ENCODE assay signal across 14 cellular contexts in the genomic region with DNA sequence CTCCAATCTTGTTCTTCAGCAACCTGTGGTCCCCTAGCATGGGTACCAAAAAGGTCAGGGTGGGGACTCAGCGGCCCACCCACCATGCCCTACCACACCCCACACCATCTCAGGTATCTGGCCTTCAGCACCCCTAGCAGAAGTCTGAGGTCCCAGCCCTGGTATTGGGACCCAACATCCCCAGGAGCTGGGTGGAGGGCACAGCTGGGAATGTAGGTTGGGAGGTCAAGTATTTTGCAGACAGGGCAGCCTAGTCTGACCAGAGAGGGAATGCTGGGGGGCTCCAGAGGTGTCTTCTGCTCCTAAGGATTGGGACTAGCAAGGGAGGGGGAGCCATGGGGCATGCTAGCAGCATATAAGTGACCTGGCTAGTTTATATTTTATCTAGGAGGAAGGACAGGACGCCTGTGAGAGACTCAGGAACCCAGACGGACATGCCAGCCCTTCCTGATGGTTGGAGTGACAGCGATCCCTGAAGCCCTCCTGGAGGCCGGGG. TPM values are rescaled to one million over a fixed set of nuclear protein-coding genes. Genes with fewer than 3 reads are reported as not detected.
A peak's percentile ranks its signal among the peaks of the same experiment; 100 is the strongest.
DNase-seq lines count a peak whose midpoint lies in the region; ATAC-seq and TF ChIP-seq lines count a peak whose summit lies in the region.
"Had no signal": no experiment of that assay in that cellular context is flagged by ENCODE, and none has a peak within 500 bp of the region (broad histone marks: within the 10 kb centered on the region; RNA-seq: fewer than 3 reads in every experiment).

No MANE protein-coding gene starts in this region.

- 61% methylated on average over 5 of the region's 5 CpGs for WGBS in hepatocyte (ENCODE audit: low lambda C conversion rate, missing lambda C conversion rate)
- WGBS in mesenchymal stem cell = 62% methylated on average over 4 of the region's 5 CpGs

- H3K9me3 Mint-ChIP-seq in T-helper 2 cell treated with Interferon-gamma antibody and Interleukin-4, amounts not matched to agents 5 μg/mL and 100 μg/mL, for 36 hours = no peaks in the 10 kb centered on the region
- H3K9me3 Mint-ChIP-seq in WTC11 (peaks cover 3% of the 10 kb centered on the region; the same call in 1 of the 2 replicates), progenitor cell of endocrine pancreas (ENCODE audit: low read depth) (no peaks in the 10 kb centered on the region)

- H4K20me1 ChIP-seq in hepatocyte (ENCODE audit: insufficient read depth, poor library complexity, severe bottlenecking) = no peaks in the 10 kb centered on the region

- no peaks in the 10 kb centered on the region for H3K4me1 Mint-ChIP-seq in T-helper 2 cell treated with Interferon-gamma antibody and Interleukin-4, amounts not matched to agents 5 μg/mL and 100 μg/mL, for 36 hours (ENCODE audit: low read depth)
- H3K4me1 Mint-ChIP-seq in WTC11 (no peaks in the 10 kb centered on the region), progenitor cell of endocrine pancreas (ENCODE audit: low read depth) (no peaks in the 10 kb centered on the region)

- H3K27me3 Mint-ChIP-seq in T-helper 2 cell treated with Interferon-gamma antibody and Interleukin-4, amounts not matched to agents 5 μg/mL and 100 μg/mL, for 36 hours (ENCODE audit: low read depth) = peaks cover 30% of the 10 kb centered on the region
- peaks cover 82% of the 10 kb centered on the region for H3K27me3 Mint-ChIP-seq in WTC11 (ENCODE audit: low read depth)
- peaks cover 34% of the 10 kb centered on the region for H3K27me3 Mint-ChIP-seq in progenitor cell of endocrine pancreas

- H3K9me3 ChIP-seq in hepatocyte (ENCODE audit: low read depth) = no peaks in the 10 kb centered on the region
- H3K9me3 ChIP-seq in mesenchymal stem cell (ENCODE audit: control insufficient read depth, low read length) = no peaks in the 10 kb centered on the region
- H3K9me3 ChIP-seq: tibial artery had no signal

- no peak overlapping the region for H4K8ac ChIP-seq in mesenchymal stem cell (ENCODE audit: low read length)

- peak overlapping the region; percentile 59 for H3K4me3 Mint-ChIP-seq in T-helper 2 cell treated with Interferon-gamma antibody and Interleukin-4, amounts not matched to agents 5 μg/mL and 100 μg/mL, for 36 hours
- H3K4me3 Mint-ChIP-seq in WTC11 = peak overlapping the region; percentile 56
- H3K4me3 Mint-ChIP-seq in progenitor cell of endocrine pancreas (ENCODE audit: low read depth) = peak overlapping the region; percentile 57

- no peak overlapping the region for H2BK15ac ChIP-seq in mesenchymal stem cell (ENCODE audit: low read depth, poor library complexity, severe bottlenecking)

- ATAC-seq in WTC11 = no peak

- POLR2A ChIA-PET in WTC11 (lab: Charles Lee) (no interaction called here), HEK293T (lab: Yijun Ruan, JAX) (no interaction called here)

- no peaks in the 10 kb centered on the region for H3K79me1 ChIP-seq in mesenchymal stem cell (replicated peaks; ENCODE audit: low read length, poor library complexity, severe bottlenecking)

- no peak overlapping the region for H4K91ac ChIP-seq in mesenchymal stem cell (ENCODE audit: low read length)

- CTCF ChIA-PET in WTC11 (lab: Charles Lee) = interaction anchor here (0.5 to 1.8 kb wide), 2 partner anchors 24 to 52 kb away, joined by 4 to 5 read pairs; no protein-coding TSS in a partner anchor
- CTCF ChIA-PET in HEK293T (lab: Yijun Ruan, JAX) = interaction anchor here (1.0 kb wide), 1 partner anchor 71 kb away, joined by 4 read pairs; no protein-coding TSS in a partner anchor

- H2BK120ac ChIP-seq in mesenchymal stem cell (ENCODE audit: low read depth, low read length) = no peak overlapping the region

- H3K4me1 ChIP-seq in hepatocyte (ENCODE audit: insufficient read depth) (peaks cover 4% of the 10 kb centered on the region), mesenchymal stem cell (ENCODE audit: control insufficient read depth, insufficient read depth, low read depth, low read length) (peaks cover 11% of the 10 kb centered on the region)

- no peak overlapping the region for H2BK5ac ChIP-seq in mesenchymal stem cell (ENCODE audit: low read depth, low read length, poor library complexity, severe bottlenecking)

- H3K27ac ChIP-seq in hepatocyte (no peak overlapping the region), mesenchymal stem cell (ENCODE audit: low read length, poor library complexity, severe bottlenecking) (no peak overlapping the region)
- H3K27ac ChIP-seq: HL-60, tibial artery had no signal

- no peak for DNase-seq in T-helper 2 cell treated with Interferon-gamma antibody and Interleukin-4, amounts not matched to agents 5 μg/mL and 100 μg/mL, for 36 hours (ENCODE audit: low spot score)
- no peak for DNase-seq in T-helper 2 cell
- DNase-seq in WTC11 (ENCODE audit: low spot score) = no peak
- no peak for DNase-seq in hepatocyte (ENCODE audit: low spot score)
- no peak for DNase-seq in progenitor cell of endocrine pancreas (ENCODE audit: low spot score, unreplicated experiment)
- no peak for DNase-seq in mesenchymal stem cell
- no peak for DNase-seq in hepatic stellate cell (ENCODE audit: low spot score)
- no peak for DNase-seq in HEK293T (ENCODE audit: extremely low spot score)
- DNase-seq: activated CD8-positive, alpha-beta memory T cell treated with anti-CD3 and anti-CD28 coated beads, Interleukin-2, amount 50 U/mL, for 4 hours; effector CD8-positive, alpha-beta T cell; NCI-H2029 treated with DMSO at 0.1 percent for 48 hours; SHP77; tibial artery had no signal

- H3K27me3 ChIP-seq in hepatocyte = peaks cover 33% of the 10 kb centered on the region
- H3K27me3 ChIP-seq in mesenchymal stem cell (ENCODE audit: control insufficient read depth in 1 of 2, insufficient read depth in 1 of 2, low read length in 2 of 2) = peaks cover 31 to 48% of the 10 kb centered on the region in 2 experiments

- H3K4me3 ChIP-seq in hepatocyte (no peak overlapping the region), mesenchymal stem cell (ENCODE audit: insufficient read depth in 1 of 2, low read depth in 1 of 2, low read length in 2 of 2) (no peak overlapping the region)

- H3K36me3 Mint-ChIP-seq in T-helper 2 cell treated with Interferon-gamma antibody and Interleukin-4, amounts not matched to agents 5 μg/mL and 100 μg/mL, for 36 hours (ENCODE audit: low read depth) = no peaks in the 10 kb centered on the region
- H3K36me3 Mint-ChIP-seq in WTC11 (no peaks in the 10 kb centered on the region), progenitor cell of endocrine pancreas (ENCODE audit: insufficient read depth) (no peaks in the 10 kb centered on the region)

- H3K27ac Mint-ChIP-seq in T-helper 2 cell treated with Interferon-gamma antibody and Interleukin-4, amounts not matched to agents 5 μg/mL and 100 μg/mL, for 36 hours = no peak overlapping the region
- H3K27ac Mint-ChIP-seq in WTC11 = no peak overlapping the region
- no peak overlapping the region for H3K27ac Mint-ChIP-seq in progenitor cell of endocrine pancreas

- H3K4me2 ChIP-seq in hepatocyte (peak overlapping the region; percentile 98), mesenchymal stem cell (ENCODE audit: low read length, poor library complexity, severe bottlenecking) (no peak overlapping the region)

- no peaks in the 10 kb centered on the region for H3K79me2 ChIP-seq in hepatocyte

- no peak overlapping the region for H3K14ac ChIP-seq in mesenchymal stem cell (ENCODE audit: low read length in 2 of 2)

- no peak overlapping the region for H3K4ac ChIP-seq in mesenchymal stem cell (ENCODE audit: low read depth in 1 of 2, low read length in 2 of 2)

- H2AFZ ChIP-seq in hepatocyte = peak overlapping the region; percentile 53
- no peak overlapping the region for H2AFZ ChIP-seq in mesenchymal stem cell (ENCODE audit: low read depth, low read length)

- no peak for TF ChIP-seq CTCF in WTC11 (IDR thresholded peaks at IDR 0.05)
- TF ChIP-seq CTCF in hepatocyte (IDR thresholded peaks at IDR 0.05; ENCODE audit: poor library complexity) = no peak
- TF ChIP-seq CTCF in progenitor cell of endocrine pancreas (IDR thresholded peaks at IDR 0.05; ENCODE audit: unreplicated experiment) = no peak

- H3K9me2 ChIP-seq in hepatocyte (replicated peaks; ENCODE audit: insufficient read depth) = no peaks in the 10 kb centered on the region

- H3K9ac ChIP-seq in mesenchymal stem cell (ENCODE audit: low read length) = no peak overlapping the region

- H3K23ac ChIP-seq in mesenchymal stem cell (ENCODE audit: low read length in 2 of 2) = no peak overlapping the region

- no peak overlapping the region for H2BK12ac ChIP-seq in mesenchymal stem cell (ENCODE audit: low read length in 2 of 2)

- H3K18ac ChIP-seq in mesenchymal stem cell (ENCODE audit: low read depth in 1 of 2, low read length in 2 of 2) = no peak overlapping the region

- no peak overlapping the region for H2AK5ac ChIP-seq in mesenchymal stem cell (ENCODE audit: low read length, severe bottlenecking)

- H3K36me3 ChIP-seq in hepatocyte (replicated peaks; ENCODE audit: insufficient read depth, low read depth) (no peaks in the 10 kb centered on the region), mesenchymal stem cell (ENCODE audit: control insufficient read depth in 1 of 2, insufficient read depth in 2 of 2, low read depth in 1 of 2, low read length in 2 of 2) (no peaks in the 10 kb centered on the region)
- H3K36me3 ChIP-seq: tibial artery had no signal

TF ChIP-seq in HEK293T, 16 proteins besides CTCF, POLR2A, EP300 and RAD21 (continues in another document):
- TF ChIP-seq FOXM1 (IDR thresholded peaks at IDR 0.05; ENCODE audit: borderline replicate concordance) (no peak), L3MBTL2 (conservative IDR thresholded peaks at IDR 0.05) (no peak), NFRKB (IDR thresholded peaks at IDR 0.05) (no peak), BHLHE40 (IDR thresholded peaks at IDR 0.05; ENCODE audit: borderline replicate concordance) (no peak), TARDBP (IDR thresholded peaks at IDR 0.05) (no peak), LEF1 (IDR thresholded peaks at IDR 0.05; ENCODE audit: borderline replicate concordance) (no peak), SUZ12 (IDR thresholded peaks at IDR 0.05) (no peak), FOXK2 (IDR thresholded peaks at IDR 0.05) (no peak)

RNA-seq across cellular contexts. Expression of a gene that starts 0.8 kb away (rescaled TPM):
- 3.0 to 4.1 TPM (median 3.2 TPM) in 3 replicates for total RNA-seq in WTC11 (2021)
- 0.28 and 0.90 TPM in 2 replicates for total RNA-seq in hepatocyte
- 0.50 and 1.4 TPM in 2 replicates for polyA plus RNA-seq in hepatocyte
- 1.4 and 2.4 TPM in 2 replicates for total RNA-seq in progenitor cell of endocrine pancreas
- 0.30 TPM for polyA plus RNA-seq in mesenchymal stem cell (2013, experiment 1 of 2)
- 0.26 TPM for polyA plus RNA-seq in mesenchymal stem cell (2013, experiment 2 of 2)

RNA-seq across cellular contexts. Expression of a gene that starts 49.5 kb away (rescaled TPM):
- total RNA-seq in WTC11 (2021) (32.2 to 35.5 TPM (median 32.9 TPM) in 3 replicates), hepatocyte (1.8 and 4.1 TPM in 2 replicates), progenitor cell of endocrine pancreas (22.6 and 27.2 TPM in 2 replicates)
- 3.4 and 4.1 TPM in 2 replicates for polyA plus RNA-seq in hepatocyte
- 2.1 TPM for polyA plus RNA-seq in mesenchymal stem cell (2013, experiment 1 of 2)
- polyA plus RNA-seq in mesenchymal stem cell (2013, experiment 2 of 2) = 2.1 TPM
